26 cellular contexts compared by ENCODE assay signal in genomic region chr1:88204768-88205167, GRCh38.
"Had no signal": no experiment of that assay in that cellular context is flagged by ENCODE, and none has a peak within 500 bp of the region (broad histone marks: within the 10 kb centered on the region; RNA-seq: fewer than 3 reads in every experiment).

No MANE protein-coding gene starts in this region.

- H3K4me3 ChIP-seq: colonic mucosa, esophagus squamous epithelium, gastrocnemius medialis, heart left ventricle, hepatocyte, left lung, lower lobe of right lung, mucosa of descending colon had no signal

- DNase-seq: colonic mucosa; cortex of kidney; effector CD8-positive, alpha-beta T cell; effector memory CD8-positive, alpha-beta T cell; endodermal cell; erythroblast; esophagus squamous epithelium; foreskin fibroblast; foreskin melanocyte; gastrocnemius medialis; glutamatergic neuron; heart left ventricle; hypothalamus; immature natural killer cell; islet precursor cell; kidney; kidney glomerular epithelial cell; left lung; left ventricle myocardium superior; lower lobe of right lung; mesenchymal stem cell; mucosa of descending colon; naive B cell; naive thymus-derived CD8-positive, alpha-beta T cell had no signal

- ATAC-seq: effector memory CD8-positive, alpha-beta T cell; esophagus mucosa; gastrocnemius medialis; heart left ventricle; left lung; left ventricle myocardium superior; lower lobe of right lung; mucosa of descending colon; naive thymus-derived CD8-positive, alpha-beta T cell had no signal
